20 cellular contexts compared by ENCODE assay signal in genomic region chr2:190932524-190932923, GRCh38. TPM values are rescaled to one million over a fixed set of nuclear protein-coding genes. Genes with fewer than 3 reads are reported as not detected.
DNase-seq lines count a peak whose midpoint lies in the region; ATAC-seq, FAIRE-seq and TF ChIP-seq lines count a peak whose summit lies in the region.
"Had no signal": no experiment of that assay in that cellular context is flagged by ENCODE, and none has a peak within 500 bp of the region (broad histone marks: within the 10 kb centered on the region; RNA-seq: fewer than 3 reads in every experiment).

No MANE protein-coding gene starts in this region.

- no peaks in the 10 kb centered on the region for H4K20me1 ChIP-seq in GM23338 (replicated peaks; ENCODE audit: insufficient read depth)

- no peak for FAIRE-seq in small intestine (lab: Jason Lieb, UNC)

- H3K4me3 ChIP-seq in GM23338 (no peak overlapping the region), small intestine (ENCODE audit: low read depth in 1 of 2, low read length in 2 of 2) (no peak overlapping the region)
- H3K4me3 ChIP-seq: PC-9 had no signal

- DNase-seq in activated T-cell treated with anti-CD3 and anti-CD28 coated beads, Interleukin-2, amount 50 U/mL, for 24 hours = no peak
- no peak for DNase-seq in activated T-cell treated with anti-CD3 and anti-CD28 coated beads, Interleukin-2, amount 50 U/mL, for 72 hours
- no peak for DNase-seq in GM23338 (ENCODE audit: low spot score)
- no peak for DNase-seq in WTC11 (ENCODE audit: low spot score)
- DNase-seq in renal cortical epithelial cell (ENCODE audit: low read depth) = peak; percentile 55
- no peak for DNase-seq in stimulated activated CD4-positive, alpha-beta T cell treated with anti-CD3 and anti-CD28 coated beads, Interleukin-12 subunit alpha, Interleukin-12 subunit beta, amount 100 ng/mL, for 4 hours
- no peak for DNase-seq in small intestine
- DNase-seq: Caco-2, DMS153, GDM1, HCEC 1CT, KBM-7, MV-4-11, NCI-H1417, NCI-H187, NCI-H2107, NCI-H510A treated with DMSO at 0.1 percent for 48 hours, PC-9 had no signal

- WGBS in small intestine, 3 donors = 79 to 88% (median 82%) methylated on average over 1 of the region's 1 CpG

- H3K27ac ChIP-seq in GM23338 (ENCODE audit: low read depth) (peak overlapping the region; percentile 21; the same call in 1 of the 2 replicates), small intestine (ENCODE audit: low read depth in 1 of 2, low read length in 1 of 2) (no peak overlapping the region)
- H3K27ac ChIP-seq: PC-9 had no signal

- H3K27ac Mint-ChIP-seq in activated T-cell treated with anti-CD3 and anti-CD28 coated beads, Interleukin-2, amount 50 U/mL, for 24 hours = peak overlapping the region; percentile 80
- no peak overlapping the region for H3K27ac Mint-ChIP-seq in activated T-cell treated with anti-CD3 and anti-CD28 coated beads, Interleukin-2, amount 50 U/mL, for 72 hours
- H3K27ac Mint-ChIP-seq in GM23338 = peak overlapping the region; percentile 63
- peak overlapping the region; percentile 83 for H3K27ac Mint-ChIP-seq in WTC11
- H3K27ac Mint-ChIP-seq: B cell had no signal

- no peaks in the 10 kb centered on the region for H3K9me2 ChIP-seq in GM23338 (ENCODE audit: insufficient read depth)

- CTCF ChIA-PET in WTC11 (lab: Charles Lee) = no interaction called here

- TF ChIP-seq CTCF in GM23338 (conservative IDR thresholded peaks at IDR 0.05; ENCODE audit: low read depth in 2 of 2) (no peak), WTC11 (IDR thresholded peaks at IDR 0.05) (no peak)

- H3K36me3 ChIP-seq in GM23338 (ENCODE audit: insufficient read depth) (peaks cover 7% of the 10 kb centered on the region; the same call in 1 of the 2 replicates), small intestine (ENCODE audit: control insufficient read depth in 2 of 2, insufficient read depth in 2 of 2, low read length in 2 of 2) (peaks cover 5 to 6% of the 10 kb centered on the region in 2 donors)

- no peaks in the 10 kb centered on the region for H3F3A ChIP-seq in GM23338 (replicated peaks; ENCODE audit: low read depth)

- no peak overlapping the region for H3K4me3 Mint-ChIP-seq in activated T-cell treated with anti-CD3 and anti-CD28 coated beads, Interleukin-2, amount 50 U/mL, for 24 hours
- no peak overlapping the region for H3K4me3 Mint-ChIP-seq in activated T-cell treated with anti-CD3 and anti-CD28 coated beads, Interleukin-2, amount 50 U/mL, for 72 hours
- no peak overlapping the region for H3K4me3 Mint-ChIP-seq in GM23338
- H3K4me3 Mint-ChIP-seq in WTC11 = no peak overlapping the region
- H3K4me3 Mint-ChIP-seq: B cell had no signal

- no peak overlapping the region for H3K4me2 ChIP-seq in GM23338
- H3K4me2 ChIP-seq: PC-9 had no signal

- peaks cover 81% of the 10 kb centered on the region for H3K36me3 Mint-ChIP-seq in activated T-cell treated with anti-CD3 and anti-CD28 coated beads, Interleukin-2, amount 50 U/mL, for 24 hours (ENCODE audit: low read depth)
- peaks cover 3 to 22% of the 10 kb centered on the region in 2 donors for H3K36me3 Mint-ChIP-seq in activated T-cell treated with anti-CD3 and anti-CD28 coated beads, Interleukin-2, amount 50 U/mL, for 72 hours (ENCODE audit: insufficient read depth in 2 of 2)
- H3K36me3 Mint-ChIP-seq in GM23338 (ENCODE audit: low read depth) = peaks cover 21% of the 10 kb centered on the region
- H3K36me3 Mint-ChIP-seq in WTC11 = peaks cover 20% of the 10 kb centered on the region

- POLR2A ChIA-PET in WTC11 (lab: Charles Lee) = interaction anchor here (0.6 kb wide), 1 partner anchor 9 kb away, joined by 3 read pairs; no protein-coding TSS in a partner anchor

- H3K27me3 ChIP-seq in GM23338 (ENCODE audit: insufficient read depth) (no peaks in the 10 kb centered on the region), small intestine (ENCODE audit: control insufficient read depth in 2 of 2, insufficient read depth in 2 of 2, low read length in 2 of 2) (no peaks in the 10 kb centered on the region)

- H3K9me3 ChIP-seq in small intestine (ENCODE audit: control insufficient read depth, low read depth) = no peaks in the 10 kb centered on the region
- H3K9me3 ChIP-seq: Caco-2 had no signal

- H2AFZ ChIP-seq in GM23338 = no peak overlapping the region
- H2AFZ ChIP-seq: PC-9 had no signal

- ATAC-seq in activated T-cell treated with anti-CD3 and anti-CD28 coated beads, Interleukin-2, amount 50 U/mL, for 72 hours (replicated peaks in 1 of 2) = no peak
- ATAC-seq in GM23338 = no peak
- ATAC-seq in WTC11 = no peak
- ATAC-seq in HG03139 (IDR thresholded peaks at IDR 0.05; ENCODE audit: unreplicated experiment) = no peak

- peaks cover 59% of the 10 kb centered on the region for H3K4me1 ChIP-seq in GM23338 (ENCODE audit: insufficient read depth)
- no peaks in the 10 kb centered on the region for H3K4me1 ChIP-seq in small intestine (ENCODE audit: control insufficient read depth in 2 of 2, insufficient read depth in 1 of 2, low read depth in 1 of 2, low read length in 1 of 2)

- H3K9me3 Mint-ChIP-seq in activated T-cell treated with anti-CD3 and anti-CD28 coated beads, Interleukin-2, amount 50 U/mL, for 24 hours = no peaks in the 10 kb centered on the region
- no peaks in the 10 kb centered on the region for H3K9me3 Mint-ChIP-seq in activated T-cell treated with anti-CD3 and anti-CD28 coated beads, Interleukin-2, amount 50 U/mL, for 72 hours
- H3K9me3 Mint-ChIP-seq in GM23338 (no peaks in the 10 kb centered on the region), WTC11 (no peaks in the 10 kb centered on the region)

- peaks cover 32% of the 10 kb centered on the region for H3K4me1 Mint-ChIP-seq in activated T-cell treated with anti-CD3 and anti-CD28 coated beads, Interleukin-2, amount 50 U/mL, for 24 hours (ENCODE audit: low read depth)
- peaks cover 23% of the 10 kb centered on the region for H3K4me1 Mint-ChIP-seq in activated T-cell treated with anti-CD3 and anti-CD28 coated beads, Interleukin-2, amount 50 U/mL, for 72 hours (ENCODE audit: low read depth)
- H3K4me1 Mint-ChIP-seq in GM23338 = peaks cover 62% of the 10 kb centered on the region
- peaks cover 59% of the 10 kb centered on the region for H3K4me1 Mint-ChIP-seq in WTC11

- no peaks in the 10 kb centered on the region for H3K27me3 Mint-ChIP-seq in activated T-cell treated with anti-CD3 and anti-CD28 coated beads, Interleukin-2, amount 50 U/mL, for 24 hours
- H3K27me3 Mint-ChIP-seq in activated T-cell treated with anti-CD3 and anti-CD28 coated beads, Interleukin-2, amount 50 U/mL, for 72 hours (ENCODE audit: low read depth) = no peaks in the 10 kb centered on the region
- H3K27me3 Mint-ChIP-seq in GM23338 (ENCODE audit: insufficient read depth, low read depth, poor library complexity) = no peaks in the 10 kb centered on the region
- H3K27me3 Mint-ChIP-seq in WTC11 (ENCODE audit: low read depth) = no peaks in the 10 kb centered on the region
- H3K27me3 Mint-ChIP-seq: B cell had no signal

- no peaks in the 10 kb centered on the region for H3K79me2 ChIP-seq in GM23338 (replicated peaks; ENCODE audit: insufficient read depth)

TF ChIP-seq in GM23338, 12 proteins besides CTCF, POLR2A, EP300 and RAD21 (continues in another document):
- TF ChIP-seq EZH2phosphoT487 (IDR thresholded peaks at IDR 0.05; ENCODE audit: unreplicated experiment) = no peak
- no peak for TF ChIP-seq ZNF114 (CRISPR knock-in tag; IDR thresholded peaks at IDR 0.05)
- TF ChIP-seq POLR2AphosphoS5 (IDR thresholded peaks at IDR 0.05; ENCODE audit: low read depth) = no peak
- no peak for TF ChIP-seq JUNB (IDR thresholded peaks at IDR 0.05; ENCODE audit: unreplicated experiment)
- TF ChIP-seq EZH2 (IDR thresholded peaks at IDR 0.05; ENCODE audit: low read depth, unreplicated experiment) = no peak

TF ChIP-seq in WTC11, 78 proteins besides CTCF, POLR2A, EP300 and RAD21 (continues in another document):
- TF ChIP-seq SOX15 (CRISPR knock-in tag; IDR thresholded peaks at IDR 0.05) (no peak), RELA (CRISPR knock-in tag; IDR thresholded peaks at IDR 0.05; ENCODE audit: borderline replicate concordance) (no peak), ZNF263 (CRISPR knock-in tag; IDR thresholded peaks at IDR 0.05; ENCODE audit: low read depth) (no peak), ZBTB21 (CRISPR knock-in tag; IDR thresholded peaks at IDR 0.05; ENCODE audit: borderline replicate concordance) (no peak), JAZF1 (CRISPR knock-in tag; IDR thresholded peaks at IDR 0.05) (no peak), ELF4 (CRISPR knock-in tag; IDR thresholded peaks at IDR 0.05; ENCODE audit: low read depth) (no peak), ZNF219 (CRISPR knock-in tag; IDR thresholded peaks at IDR 0.05; ENCODE audit: borderline replicate concordance) (no peak), IRF2 (CRISPR knock-in tag; IDR thresholded peaks at IDR 0.05; ENCODE audit: borderline replicate concordance, low read depth) (no peak)
- TF ChIP-seq, protein P1, sequence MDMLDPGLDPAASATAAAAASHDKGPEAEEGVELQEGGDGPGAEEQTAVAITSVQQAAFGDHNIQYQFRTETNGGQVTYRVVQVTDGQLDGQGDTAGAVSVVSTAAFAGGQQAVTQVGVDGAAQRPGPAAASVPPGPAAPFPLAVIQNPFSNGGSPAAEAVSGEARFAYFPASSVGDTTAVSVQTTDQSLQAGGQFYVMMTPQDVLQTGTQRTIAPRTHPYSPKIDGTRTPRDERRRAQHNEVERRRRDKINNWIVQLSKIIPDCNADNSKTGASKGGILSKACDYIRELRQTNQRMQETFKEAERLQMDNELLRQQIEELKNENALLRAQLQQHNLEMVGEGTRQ (CRISPR knock-in tag; IDR thresholded peaks at IDR 0.05) = no peak
- TF ChIP-seq, protein P2, sequence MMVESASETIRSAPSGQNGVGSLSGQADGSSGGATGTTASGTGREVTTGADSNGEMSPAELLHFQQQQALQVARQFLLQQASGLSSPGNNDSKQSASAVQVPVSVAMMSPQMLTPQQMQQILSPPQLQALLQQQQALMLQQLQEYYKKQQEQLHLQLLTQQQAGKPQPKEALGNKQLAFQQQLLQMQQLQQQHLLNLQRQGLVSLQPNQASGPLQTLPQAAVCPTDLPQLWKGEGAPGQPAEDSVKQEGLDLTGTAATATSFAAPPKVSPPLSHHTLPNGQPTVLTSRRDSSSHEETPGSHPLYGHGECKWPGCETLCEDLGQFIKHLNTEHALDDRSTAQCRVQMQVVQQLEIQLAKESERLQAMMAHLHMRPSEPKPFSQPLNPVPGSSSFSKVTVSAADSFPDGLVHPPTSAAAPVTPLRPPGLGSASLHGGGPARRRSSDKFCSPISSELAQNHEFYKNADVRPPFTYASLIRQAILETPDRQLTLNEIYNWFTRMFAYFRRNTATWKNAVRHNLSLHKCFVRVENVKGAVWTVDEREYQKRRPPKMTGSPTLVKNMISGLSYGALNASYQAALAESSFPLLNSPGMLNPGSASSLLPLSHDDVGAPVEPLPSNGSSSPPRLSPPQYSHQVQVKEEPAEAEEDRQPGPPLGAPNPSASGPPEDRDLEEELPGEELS (CRISPR knock-in tag; IDR thresholded peaks at IDR 0.05) = no peak

RNA-seq across cellular contexts. Expression of gene GLS, which starts 51.9 kb away (rescaled TPM):
- total RNA-seq in activated T-cell treated with anti-CD3 and anti-CD28 coated beads, Interleukin-2, amount 50 U/mL, for 72 hours = 100 to 1,000 TPM; 269 to 288 TPM
- 133 and 172 TPM in 2 replicates for total RNA-seq in GM23338 (2014; rRNA removed; shearing (Covaris generic))
- polyA plus RNA-seq in GM23338 (2016; fragmentation: Nextera tagmentation; extraction: Ambion mirVana) (38.1 and 43.2 TPM in 2 replicates), small intestine (10 to 100 TPM; 39.3 to 54.1 (median 43.2) TPM)
- total RNA-seq in WTC11 (2021) (102 to 115 TPM (median 102 TPM) in 3 replicates), renal cortical epithelial cell (1,218 and 1,910 TPM in 2 replicates)
